In genomic region chr14:61601923-61602732, GRCh38 we compare ENCODE assay signal across 11 cellular contexts.
DNase-seq lines count a peak whose midpoint lies in the region; ATAC-seq, FAIRE-seq and TF ChIP-seq lines count a peak whose summit lies in the region.
"Had no signal": no experiment of that assay in that cellular context is flagged by ENCODE, and none has a peak within 500 bp of the region (broad histone marks: within the 10 kb centered on the region; RNA-seq: fewer than 3 reads in every experiment).

No MANE protein-coding gene starts in this region.

- intact Hi-C loops in activated T-helper 1 cell treated with anti-CD3 and anti-CD28 coated beads, Interleukin-12 subunit alpha, Interleukin-12 subunit beta, Interleukin-2, Interleukin-4 antibody, amounts not matched to agents 30 ng/mL and 10 ng/mL and 1 ng/mL, durations not matched to agents 14 hours and 24 hours and 36 hours (cut with micrococcal nuclease) = loop anchor here (5.0 kb wide), 1 partner anchor 40 kb away; no protein-coding TSS in a partner anchor

- H3K27ac ChIP-seq in A549 (peak overlapping the region; percentile 5 to 67; a peak in 4 of 6 replicates), mucosa of rectum (ENCODE audit: low read depth in 2 of 2, low read length in 2 of 2) (peak overlapping the region; percentile 40 to 48)

- peak in 1 of 2 experiments; percentile 44; a peak in 2 of 6 replicates for ATAC-seq in A549
- no peak for ATAC-seq in GM18907 (IDR thresholded peaks at IDR 0.05; ENCODE audit: unreplicated experiment)

- peaks cover 26% of the 10 kb centered on the region; the same call in 2 of the 3 replicates for H3K4me1 ChIP-seq in A549
- peaks cover 0 to 23% of the 10 kb centered on the region in 2 donors for H3K4me1 ChIP-seq in mucosa of rectum (ENCODE audit: control insufficient read depth in 2 of 2, insufficient read depth in 2 of 2, low read length in 2 of 2)

- no peaks in the 10 kb centered on the region for H3K27me3 ChIP-seq in mucosa of rectum (ENCODE audit: control insufficient read depth in 2 of 2, insufficient read depth in 2 of 2, low read length in 2 of 2)

- H3K36me3 ChIP-seq in mucosa of rectum (ENCODE audit: control insufficient read depth in 2 of 2, insufficient read depth in 2 of 2, low read length in 2 of 2) = no peaks in the 10 kb centered on the region

- TF ChIP-seq POLR2A in A549 (IDR thresholded peaks at IDR 0.05; ENCODE audit: low read length) = no peak

- no peaks in the 10 kb centered on the region for H3K27me3 Mint-ChIP-seq in activated T-helper 1 cell treated with anti-CD3 and anti-CD28 coated beads, Interleukin-12 subunit alpha, Interleukin-12 subunit beta, Interleukin-2, Interleukin-4 antibody, amounts not matched to agents 30 ng/mL and 10 ng/mL and 1 ng/mL, durations not matched to agents 14 hours and 24 hours and 36 hours (ENCODE audit: insufficient read depth)

- TF ChIP-seq EP300 in A549 (IDR thresholded peaks at IDR 0.05) = no peak

- peak overlapping the region in 1 of 2 donors; percentile 31 for H3K9ac ChIP-seq in mucosa of rectum (ENCODE audit: low read depth in 1 of 2, low read length in 2 of 2)

- POLR2A ChIA-PET in A549 (lab: Yijun Ruan, JAX) = no interaction called here

- H3K4me3 ChIP-seq in A549 = no peak overlapping the region
- peak overlapping the region; percentile 1 to 6 for H3K4me3 ChIP-seq in mucosa of rectum (ENCODE audit: low read length in 2 of 2)

- 0 out of 3 replicates have a peak, but pooled peaks cover 5% of the 10 kb centered on the region for H3K9me3 ChIP-seq in A549
- H3K9me3 ChIP-seq in mucosa of rectum (ENCODE audit: control insufficient read depth in 2 of 2, low read length in 2 of 2) = no peaks in the 10 kb centered on the region

- TF ChIP-seq CTCF in A549 (IDR thresholded peaks at IDR 0.05) = no peak

- peak overlapping the region; percentile 10; the same call in 2 of the 3 replicates for H3K4me2 ChIP-seq in A549

- no peak for TF ChIP-seq RAD21 in A549 (conservative IDR thresholded peaks at IDR 0.05 in 1 of 2, IDR thresholded peaks at IDR 0.05 in 1 of 2)

- peaks cover 44% of the 10 kb centered on the region for H3K4me1 Mint-ChIP-seq in activated T-helper 1 cell treated with anti-CD3 and anti-CD28 coated beads, Interleukin-12 subunit alpha, Interleukin-12 subunit beta, Interleukin-2, Interleukin-4 antibody, amounts not matched to agents 30 ng/mL and 10 ng/mL and 1 ng/mL, durations not matched to agents 14 hours and 24 hours and 36 hours (ENCODE audit: low read depth)

- H3K9me3 Mint-ChIP-seq in activated T-helper 1 cell treated with anti-CD3 and anti-CD28 coated beads, Interleukin-12 subunit alpha, Interleukin-12 subunit beta, Interleukin-2, Interleukin-4 antibody, amounts not matched to agents 30 ng/mL and 10 ng/mL and 1 ng/mL, durations not matched to agents 14 hours and 24 hours and 36 hours = peaks cover 6% of the 10 kb centered on the region

- FAIRE-seq in A549 (lab: Jason Lieb, UNC) = no peak
- FAIRE-seq: colon, GM12892, RCC 7860 had no signal

- CTCF ChIA-PET in A549 (lab: Yijun Ruan, JAX) = interaction anchor here (1.4 kb wide), 1 partner anchor 10 kb away, joined by 6 read pairs; no protein-coding TSS in a partner anchor

- WGBS in A549 (ENCODE audit: missing lambda C conversion rate) = 83% methylated on average over 13 of the region's 13 CpGs

- peaks cover 3% of the 10 kb centered on the region for H3K36me3 Mint-ChIP-seq in activated T-helper 1 cell treated with anti-CD3 and anti-CD28 coated beads, Interleukin-12 subunit alpha, Interleukin-12 subunit beta, Interleukin-2, Interleukin-4 antibody, amounts not matched to agents 30 ng/mL and 10 ng/mL and 1 ng/mL, durations not matched to agents 14 hours and 24 hours and 36 hours (ENCODE audit: low read depth)

- DNase-seq in A549 (ENCODE audit: low read depth in 1 of 2, low spot score in 1 of 2) = no peak
- peak; percentile 70 for DNase-seq in MV-4-11 (lab: John Stamatoyannopoulos, UW)
- DNase-seq in activated T-helper 1 cell treated with anti-CD3 and anti-CD28 coated beads, Interleukin-12 subunit alpha, Interleukin-12 subunit beta, Interleukin-2, Interleukin-4 antibody, amounts not matched to agents 30 ng/mL and 10 ng/mL and 1 ng/mL, durations not matched to agents 14 hours and 24 hours and 36 hours (ENCODE audit: low spot score) = no peak
- DNase-seq in germinal center (ENCODE audit: low spot score) = no peak
- no peak for DNase-seq in kidney tubule cell (ENCODE audit: low spot score)
- no peak for DNase-seq in GM19238 (ENCODE audit: insufficient read length, low spot score)

- H3K4me3 Mint-ChIP-seq in activated T-helper 1 cell treated with anti-CD3 and anti-CD28 coated beads, Interleukin-12 subunit alpha, Interleukin-12 subunit beta, Interleukin-2, Interleukin-4 antibody, amounts not matched to agents 30 ng/mL and 10 ng/mL and 1 ng/mL, durations not matched to agents 14 hours and 24 hours and 36 hours = no peak overlapping the region

- peak overlapping the region; percentile 13 for H3K27ac Mint-ChIP-seq in activated T-helper 1 cell treated with anti-CD3 and anti-CD28 coated beads, Interleukin-12 subunit alpha, Interleukin-12 subunit beta, Interleukin-2, Interleukin-4 antibody, amounts not matched to agents 30 ng/mL and 10 ng/mL and 1 ng/mL, durations not matched to agents 14 hours and 24 hours and 36 hours

TF ChIP-seq in A549, 52 proteins besides CTCF, POLR2A, EP300 and RAD21:
- TF ChIP-seq MYC (IDR thresholded peaks at IDR 0.05; ENCODE audit: borderline replicate concordance, low read length) (no peak), CBX8 (IDR thresholded peaks at IDR 0.05) (no peak), HDAC2 (IDR thresholded peaks at IDR 0.05) (no peak), BHLHE40 (IDR thresholded peaks at IDR 0.05; ENCODE audit: low read depth, low read length) (no peak), USF2 (IDR thresholded peaks at IDR 0.05) (no peak), MAFK (IDR thresholded peaks at IDR 0.05; ENCODE audit: partially characterized antibody) (no peak), JUN (IDR thresholded peaks at IDR 0.05) (no peak), BCL3 (IDR thresholded peaks at IDR 0.05) (no peak), HMGXB4 (CRISPR knock-in tag; IDR thresholded peaks at IDR 0.05; ENCODE audit: borderline replicate concordance) (no peak)
TF ChIP-seq in A549: peak in this region for 0.
